Comparison of ENCODE assay signal across 9 cellular contexts in genomic region chr10:22229756-22230330, GRCh38. TPM values are rescaled to one million over a fixed set of nuclear protein-coding genes. Genes with fewer than 3 reads are reported as not detected.
DNase-seq lines count a peak whose midpoint lies in the region; ATAC-seq, FAIRE-seq and TF ChIP-seq lines count a peak whose summit lies in the region.
"Had no signal": no experiment of that assay in that cellular context is flagged by ENCODE, and none has a peak within 500 bp of the region (broad histone marks: within the 10 kb centered on the region; RNA-seq: fewer than 3 reads in every experiment).

No MANE protein-coding gene starts in this region.

- TF ChIP-seq POLR2A in K562 (conservative IDR thresholded peaks at IDR 0.05) (no peak), tibial nerve (IDR thresholded peaks at IDR 0.05) (no peak)

- peak overlapping the region; percentile 75 for H2AFZ ChIP-seq in K562 (ENCODE audit: low read depth, low read length)

- no peak overlapping the region for H3K27ac ChIP-seq in CD4-positive, alpha-beta T cell (ENCODE audit: low read depth, low read length)
- H3K27ac ChIP-seq in K562 (ENCODE audit: extremely low read depth, low read depth, low read length) (peak overlapping the region; percentile 92), liver (ENCODE audit: low read depth in 1 of 2, low read length in 2 of 2) (peak overlapping the region; percentile 87 to 91), tibial nerve (peak overlapping the region; percentile 91 to 98 (median 96))

- H3K27ac Mint-ChIP-seq in CD4-positive, alpha-beta T cell = peak overlapping the region; percentile 99
- peak overlapping the region; percentile 98 to 100 (median 100) for H3K27ac Mint-ChIP-seq in IgD-negative memory B cell

- TF ChIP-seq CTCF in CD4-positive, alpha-beta T cell (IDR thresholded peaks at IDR 0.05) = no peak
- TF ChIP-seq CTCF in K562 (IDR thresholded peaks at IDR 0.05 in 2 of 3, conservative IDR thresholded peaks at IDR 0.05 in 1 of 3; ENCODE audit: insufficient read depth in 2 of 3, low read depth in 1 of 3, low read length in 3 of 3) (no peak), liver (IDR thresholded peaks at IDR 0.05; ENCODE audit: low read depth, low read length, missing input control) (no peak), tibial nerve (IDR thresholded peaks at IDR 0.05) (no peak)

- H3K4me3 ChIP-seq in K562 = peak overlapping the region; percentile 44
- H3K4me3 ChIP-seq in liver (ENCODE audit: low read depth in 1 of 3, low read length in 3 of 3) = peak overlapping the region; percentile 62 to 79 (median 77)
- peak overlapping the region; percentile 58 to 81 (median 68) for H3K4me3 ChIP-seq in tibial nerve

- no peak for FAIRE-seq in K562 (lab: Jason Lieb, UNC)

- CTCF ChIA-PET in CD4-positive, alpha-beta T cell (lab: Charles Lee) = interaction anchor here (0.7 to 1.7 kb wide), 6 partner anchors 9 to 734 kb away, joined by 3 to 7 read pairs (median 4); partner anchors contain the start of gene COMMD3
- CTCF ChIA-PET in K562 (lab: Yijun Ruan, JAX; ENCODE audit: low intra/inter-chr PET ratio) = no interaction called here

- H3K36me3 Mint-ChIP-seq in CD4-positive, alpha-beta T cell (ENCODE audit: low read depth) = peaks cover 17% of the 10 kb centered on the region
- H3K36me3 Mint-ChIP-seq in IgD-negative memory B cell = peaks cover 2% of the 10 kb centered on the region

- H3K27me3 ChIP-seq in CD4-positive, alpha-beta T cell (ENCODE audit: control insufficient read depth, insufficient read depth, low read length) = no peaks in the 10 kb centered on the region
- H3K27me3 ChIP-seq in K562 (ENCODE audit: control insufficient read depth in 2 of 2, insufficient read depth in 2 of 2, low read length in 2 of 2) (no peaks in the 10 kb centered on the region), liver (ENCODE audit: control insufficient read depth in 4 of 4, insufficient read depth in 4 of 4, low read length in 3 of 4) (no peaks in the 10 kb centered on the region), tibial nerve (peaks cover 0 to 6% of the 10 kb centered on the region in 2 donors)

- no peak for DNase-seq in CD4-positive, alpha-beta T cell
- peak in 2 of 4 experiments; percentile 18 for DNase-seq in K562 (ENCODE audit: extremely low read depth in 1 of 4, low spot score in 3 of 4)
- DNase-seq in tibial nerve (ENCODE audit: low spot score in 2 of 2) = no peak
- no peak for DNase-seq in midbrain (lab: John Stamatoyannopoulos, UW)

- TF ChIP-seq EP300 in K562 (IDR thresholded peaks at IDR 0.05; ENCODE audit: low read length) = no peak
- no peak for TF ChIP-seq EP300 in tibial nerve (IDR thresholded peaks at IDR 0.05)

- H4K20me1 ChIP-seq in K562 (replicated peaks; ENCODE audit: control insufficient read depth, insufficient read depth, low read length) = no peaks in the 10 kb centered on the region

- H3K4me1 Mint-ChIP-seq in CD4-positive, alpha-beta T cell (ENCODE audit: low read depth) = peaks cover 19% of the 10 kb centered on the region
- H3K4me1 Mint-ChIP-seq in IgD-negative memory B cell = peaks cover 7 to 13% (median 11%) of the 10 kb centered on the region in 3 donors

- peak overlapping the region; percentile 87 for H3K4me2 ChIP-seq in K562 (ENCODE audit: insufficient read depth, low read length)

- peaks cover 11% of the 10 kb centered on the region for H3K27me3 Mint-ChIP-seq in CD4-positive, alpha-beta T cell
- H3K27me3 Mint-ChIP-seq in IgD-negative memory B cell = peaks cover 3% of the 10 kb centered on the region

- H3K36me3 ChIP-seq in K562 (ENCODE audit: control insufficient read depth, insufficient read depth, low read length) (no peaks in the 10 kb centered on the region), liver (ENCODE audit: control insufficient read depth in 4 of 4, insufficient read depth in 3 of 4, low read depth in 1 of 4, low read length in 3 of 4) (no peaks in the 10 kb centered on the region), tibial nerve (no peaks in the 10 kb centered on the region)

- peak overlapping the region; percentile 21 to 73; a peak in 3 of 4 replicates for H3K9ac ChIP-seq in K562 (ENCODE audit: insufficient read depth in 1 of 2, low read depth in 2 of 2, low read length in 2 of 2)
- peak overlapping the region; percentile 52 to 53 for H3K9ac ChIP-seq in liver (ENCODE audit: low read depth in 1 of 2, low read length in 2 of 2)

- no peak for ATAC-seq in CD4-positive, alpha-beta T cell (ENCODE audit: poor library complexity)
- no peak; the same call in 2 of the 3 replicates for ATAC-seq in K562
- ATAC-seq in GM18511 (IDR thresholded peaks at IDR 0.05; ENCODE audit: unreplicated experiment) = no peak
- ATAC-seq in HG03045 (IDR thresholded peaks at IDR 0.05; ENCODE audit: unreplicated experiment) = no peak

- no peaks in the 10 kb centered on the region for H3K79me2 ChIP-seq in K562 (ENCODE audit: control insufficient read depth, insufficient read depth, low read length)

- TF ChIP-seq RAD21 in K562 (CRISPR knock-in tag; conservative IDR thresholded peaks at IDR 0.05 in 1 of 2, IDR thresholded peaks at IDR 0.05 in 1 of 2) = no peak
- TF ChIP-seq RAD21 in liver (IDR thresholded peaks at IDR 0.05) = no peak

- BruUV-seq in K562 (replicated peaks; lab: Mats Ljungman, UMichigan) = no TSS peak

- in situ Hi-C loops in K562 (cut with MboI) = no loop called here

- H3K4me3 Mint-ChIP-seq in CD4-positive, alpha-beta T cell = peak overlapping the region; percentile 92
- H3K4me3 Mint-ChIP-seq in IgD-negative memory B cell = peak overlapping the region; percentile 88 to 99 (median 96)

- POLR2A ChIA-PET in CD4-positive, alpha-beta T cell (lab: Charles Lee) = interaction anchor here (0.8 to 5.2 kb wide), 21 partner anchors 13 to 735 kb away, joined by 3 to 96 read pairs (median 6); partner anchors contain the start of genes BMI1, COMMD3, DNAJC1 and MLLT10
- POLR2A ChIA-PET in K562 (lab: Yijun Ruan, JAX) = interaction anchor here (0.6 to 3.5 kb wide), 12 partner anchors 11 to 782 kb away, joined by 3 to 25 read pairs (median 3); partner anchors contain the start of genes BMI1 and COMMD3

- WGBS in K562 (ENCODE audit: insufficient coverage, low coverage, missing lambda C conversion rate) = 2% methylated on average over 10 of the region's 10 CpGs
- WGBS in liver = 3% methylated on average over 10 of the region's 10 CpGs
- WGBS in tibial nerve, 2 donors = 0 to 1% methylated on average over 10 of the region's 10 CpGs

- H3K4me1 ChIP-seq in K562 (replicated peaks in 1 of 2; ENCODE audit: control insufficient read depth in 2 of 2, insufficient read depth in 2 of 2, low read length in 2 of 2) (peaks cover 5 to 8% of the 10 kb centered on the region in 2 experiments; a peak in 3 of 5 replicates), liver (ENCODE audit: control insufficient read depth in 4 of 4, insufficient read depth in 4 of 4, low read length in 3 of 4) (peaks cover 0 to 14% (median 4%) of the 10 kb centered on the region in 4 donors), tibial nerve (peaks cover 0 to 12% (median 2%) of the 10 kb centered on the region in 4 donors)

- H3K9me1 ChIP-seq in K562 (ENCODE audit: control insufficient read depth, insufficient read depth, low read length) = no peaks in the 10 kb centered on the region

- intact Hi-C loops in CD4-positive, alpha-beta T cell (cut with DNase I, micrococcal nuclease) = loop anchor here (1.0 to 10.0 kb wide), 12 partner anchors 17 to 1205 kb away; partner anchors contain the start of genes COMMD3 (in 2 of the 2), DNAJC1 (in 2 of the 2), MLLT10 (in 1 of the 2) and OTUD1 (in 1 of the 2)
- intact Hi-C loops in K562 (cut with micrococcal nuclease) = loop anchor here (1.0 to 5.0 kb wide), 3 partner anchors 87 to 698 kb away; partner anchors contain the start of genes COMMD3 and MLLT10

- peaks cover 2% of the 10 kb centered on the region for H3K9me3 Mint-ChIP-seq in CD4-positive, alpha-beta T cell
- peaks cover 0 to 4% (median 0%) of the 10 kb centered on the region in 3 donors for H3K9me3 Mint-ChIP-seq in IgD-negative memory B cell

- no peaks in the 10 kb centered on the region for H3K9me3 ChIP-seq in CD4-positive, alpha-beta T cell (ENCODE audit: control insufficient read depth, low read length)
- H3K9me3 ChIP-seq in K562 (replicated peaks; ENCODE audit: control insufficient read depth, insufficient read depth, low read depth, low read length) (no peaks in the 10 kb centered on the region), liver (ENCODE audit: control insufficient read depth in 4 of 4, low read length in 3 of 4) (no peaks in the 10 kb centered on the region), tibial nerve (no peaks in the 10 kb centered on the region)

TF ChIP-seq in K562, 482 proteins besides CTCF, POLR2A, EP300 and RAD21 (continues in another document):
- TF ChIP-seq ZNF75A (CRISPR knock-in tag; IDR thresholded peaks at IDR 0.05) (no peak), ZNF324 (CRISPR knock-in tag; IDR thresholded peaks at IDR 0.05) (no peak)

TF ChIP-seq in liver, 16 proteins besides CTCF, POLR2A, EP300 and RAD21 (continues in another document):
- no peak for TF ChIP-seq TAF1 (conservative IDR thresholded peaks at IDR 0.05)

RNA-seq across cellular contexts. Expression of gene EBLN1, which starts 12.0 kb away (rescaled TPM):
- not detected for total RNA-seq in CD4-positive, alpha-beta T cell
- polyA plus RNA-seq in IgD-negative memory B cell = not detected
- 0.76 and 3.1 TPM in 2 replicates for total RNA-seq in K562 (2011; cell fraction: chromatin; rRNA removed; ENCODE audit: low replicate concordance)
- total RNA-seq in K562 (2011; cell fraction: nucleolus; rRNA removed) = 0.67 and 1.1 TPM in 2 replicates
- total RNA-seq in K562 (2011; cell fraction: nucleoplasm; rRNA removed) = 0.73 TPM in 1 of 2 replicates, not detected in the other
- total RNA-seq in K562 (2014; rRNA removed) = 0.32 and 0.61 TPM in 2 replicates
- 0.80 and 0.99 TPM in 2 replicates for total RNA-seq in K562 (2014; rRNA removed; fragmentation: Illumina TruSeq; extraction: Trizol)
- 0.30 and 0.40 TPM in 2 replicates for total RNA-seq in K562 (2015; rRNA removed; fragmentation: Illumina TruSeq; extraction: Trizol)
- 0.95 and 1.1 TPM in 2 replicates for total RNA-seq in K562 (2021)
- 0.06 TPM in 1 of 2 replicates, not detected in the other for polyA plus RNA-seq in K562 (2011; rRNA removed)
- 0.09 TPM in 1 of 2 replicates, not detected in the other for polyA plus RNA-seq in K562 (2011; cell fraction: cytosol; rRNA removed)
- polyA plus RNA-seq in K562 (2011; cell fraction: nucleus; rRNA removed) = not detected in 2 replicates
- 0.40 and 0.76 TPM in 2 replicates for polyA plus RNA-seq in K562 (2012)
- polyA plus RNA-seq in K562 (2014; fragmentation: Illumina TruSeq; extraction: Trizol) = 1.00 and 1.5 TPM in 2 replicates
- 1 to 10 TPM; 2.5 to 3.1 TPM for polyA plus RNA-seq in K562 (2014; fragmentation: Nextera tagmentation; extraction: Ambion mirVana)
- 0.50 and 1.1 TPM in 2 replicates for polyA plus RNA-seq in K562 (2014; rRNA removed)
- polyA minus RNA-seq in K562 (2011; rRNA and poly(A)+ RNA removed) = not detected in 2 replicates
- not detected in 2 replicates for polyA minus RNA-seq in K562 (2011; cell fraction: cytosol; rRNA and poly(A)+ RNA removed)
- not detected in 2 replicates for polyA minus RNA-seq in K562 (2011; cell fraction: nucleus; rRNA and poly(A)+ RNA removed)
- not detected for total RNA-seq in liver
- not detected for polyA plus RNA-seq in liver
- not detected for total RNA-seq in tibial nerve
- total RNA-seq: LHCN-M2 had no signal
